In the genomic region with DNA sequence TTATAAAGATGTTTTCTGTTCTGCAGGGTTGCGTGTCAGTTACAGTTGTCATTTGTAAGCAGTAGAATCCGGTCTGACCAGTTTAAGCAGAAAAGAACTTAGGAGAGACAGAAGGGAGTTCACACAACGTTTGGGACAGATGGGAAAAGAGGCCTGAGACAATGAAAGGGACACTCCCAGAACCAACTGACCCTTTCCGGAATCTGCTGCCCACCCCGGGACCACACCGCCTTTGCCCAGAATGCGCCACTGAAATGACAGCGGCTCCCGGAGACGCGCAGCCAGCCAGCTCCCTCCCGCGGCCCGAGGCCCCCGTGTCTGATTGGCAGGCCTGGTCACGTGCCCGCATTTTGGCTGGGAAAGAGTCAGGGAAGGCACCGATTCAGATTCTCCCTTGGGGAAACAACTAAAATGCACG, we compare ENCODE assay signal across 8 cellular contexts.
DNase-seq lines count a peak whose midpoint lies in the region; ATAC-seq, FAIRE-seq and TF ChIP-seq lines count a peak whose summit lies in the region.

No MANE protein-coding gene starts in this region.

- H3K4me3 ChIP-seq in keratinocyte (ENCODE audit: control insufficient read depth in 2 of 3, extremely low read depth in 1 of 3, insufficient read depth in 2 of 3, low read depth in 1 of 3, low read length in 3 of 3) = peak overlapping the region; percentile 33 to 83 (median 65)

- no peaks in the 10 kb centered on the region for H4K20me1 ChIP-seq in keratinocyte (ENCODE audit: control insufficient read depth, extremely low read depth, insufficient read depth, low read length)

- H3K27me3 ChIP-seq in keratinocyte (ENCODE audit: control insufficient read depth, extremely low read depth, insufficient read depth, low read length) = no peaks in the 10 kb centered on the region

- peak overlapping the region; percentile 96 for H2AFZ ChIP-seq in keratinocyte (ENCODE audit: control insufficient read depth, low read length)

- dilution Hi-C loops in keratinocyte (cut with MboI; ENCODE audit: extremely low pct_ligation_motif_present, low sequenced_read_pairs) = no loop called here

- TF ChIP-seq CTCF in keratinocyte (optimal IDR thresholded peaks at IDR 0.05 in 1 of 3, IDR thresholded peaks at IDR 0.05 in 1 of 3, conservative IDR thresholded peaks at IDR 0.05 in 1 of 3; ENCODE audit: extremely low read depth in 1 of 3, insufficient read depth in 2 of 3, low read length in 3 of 3) = no peak

- peaks cover 3% of the 10 kb centered on the region for H3K9me3 ChIP-seq in keratinocyte (ENCODE audit: control insufficient read depth, low read depth, low read length)

- peak overlapping the region; percentile 78 for H3K9ac ChIP-seq in keratinocyte (ENCODE audit: control insufficient read depth, extremely low read depth, insufficient read depth, low read length)

- ATAC-seq in GM21737 (IDR thresholded peaks at IDR 0.05; ENCODE audit: unreplicated experiment) (peak; percentile 49), HG03139 (IDR thresholded peaks at IDR 0.05; ENCODE audit: unreplicated experiment) (no peak)
- peak; percentile 75 for ATAC-seq in activated CD4-positive, CD25-positive, alpha-beta regulatory T cell treated with anti-CD3 and anti-CD28 coated beads, Interleukin-2, amount 50 U/mL, for 24 hours

- no peaks in the 10 kb centered on the region for H3K36me3 ChIP-seq in keratinocyte (ENCODE audit: control insufficient read depth in 2 of 2, extremely low read depth in 1 of 2, insufficient read depth in 2 of 2, low read length in 2 of 2)

- peak overlapping the region; percentile 83 for H3K4me2 ChIP-seq in keratinocyte (ENCODE audit: control insufficient read depth, extremely low read depth, insufficient read depth, low read depth, low read length)

- peak overlapping the region; percentile 62 for H3K27ac ChIP-seq in keratinocyte (ENCODE audit: control insufficient read depth, insufficient read depth, low read length)

- FAIRE-seq in keratinocyte (lab: Jason Lieb, UNC) = peak; percentile 51

- peaks cover 7% of the 10 kb centered on the region for H3K4me1 ChIP-seq in keratinocyte (ENCODE audit: control insufficient read depth, extremely low read depth, insufficient read depth, low read length)

- no peaks in the 10 kb centered on the region for H3K9me1 ChIP-seq in keratinocyte (ENCODE audit: control insufficient read depth, extremely low read depth, insufficient read depth, low read length)

- DNase-seq in CD1c-positive myeloid dendritic cell (ENCODE audit: extremely low spot score) (peak; percentile 71), NCI-H146 treated with DMSO at 0.1 percent for 48 hours (lab: John Stamatoyannopoulos, UW; ENCODE audit: unreplicated experiment) (peak; percentile 74), cerebellar cortex (ENCODE audit: low spot score) (peak; percentile 24), keratinocyte (ENCODE audit: low read depth, low spot score) (no peak)
- DNase-seq in stimulated activated CD4-positive, alpha-beta T cell treated with anti-CD3 and anti-CD28 coated beads, Interleukin-12 subunit alpha, Interleukin-12 subunit beta, amount 100 ng/mL, for 48 hours (ENCODE audit: low read depth in 2 of 3, low spot score in 1 of 3) = peak; percentile 23 to 62 (median 51)

- no peaks in the 10 kb centered on the region for H3K79me2 ChIP-seq in keratinocyte (ENCODE audit: control insufficient read depth, insufficient read depth, low read length)
